In genomic region chr4:107689912-107690587, GRCh38 we compare ENCODE assay signal across 8 cellular contexts. TPM values are rescaled to one million over a fixed set of nuclear protein-coding genes. Genes with fewer than 3 reads are reported as not detected.
A peak's percentile ranks its signal among the peaks of the same experiment; 100 is the strongest.
DNase-seq lines count a peak whose midpoint lies in the region; ATAC-seq and TF ChIP-seq lines count a peak whose summit lies in the region.
"Had no signal": no experiment of that assay in that cellular context is flagged by ENCODE, and none has a peak within 500 bp of the region (broad histone marks: within the 10 kb centered on the region; RNA-seq: fewer than 3 reads in every experiment).

No MANE protein-coding gene starts in this region.

- intact Hi-C loops in heart right ventricle (cut with DNase I) = no loop called here

- WGBS in heart right ventricle, 2 donors = 94 to 96% methylated on average over 2 of the region's 2 CpGs

- peaks cover 0 to 27% (median 0%) of the 10 kb centered on the region in 9 donors for H3K4me1 ChIP-seq in heart right ventricle

- H3K27me3 ChIP-seq in heart right ventricle = no peaks in the 10 kb centered on the region

- no peak overlapping the region for H3K27ac ChIP-seq in heart right ventricle

- TF ChIP-seq CTCF in heart right ventricle (IDR thresholded peaks at IDR 0.05) = no peak

- ATAC-seq in GM19452 (IDR thresholded peaks at IDR 0.05; ENCODE audit: unreplicated experiment) (peak; percentile 52), heart right ventricle (no peak)

- no peaks in the 10 kb centered on the region for H3K9me3 ChIP-seq in heart right ventricle

- peaks cover 0 to 38% (median 10%) of the 10 kb centered on the region in 9 donors for H3K36me3 ChIP-seq in heart right ventricle

- DNase-seq in HK-2 (ENCODE audit: unreplicated experiment) (peak; percentile 4), dedifferentiated amniotic fluid mesenchymal stem cell (ENCODE audit: extremely low spot score) (peak; percentile 64), renal cortical epithelial cell (ENCODE audit: low read depth) (peak; percentile 89), OCI-M1 (lab: John Stamatoyannopoulos, UW) (no peak), heart right ventricle (no peak)
- DNase-seq in activated naive CD4-positive, alpha-beta T cell treated with anti-CD3 and anti-CD28 coated beads, Interleukin-2, amount 50 U/mL, for 16 hours = no peak
- DNase-seq: T-helper 1 cell had no signal

- no peak overlapping the region for H3K4me3 ChIP-seq in heart right ventricle

RNA-seq across cellular contexts. Expression of gene PAPSS1, which starts 30.0 kb away (rescaled TPM):
- total RNA-seq in renal cortical epithelial cell (84.6 and 123 TPM in 2 replicates), heart right ventricle (10 to 100 TPM in 7 of 10 donors, 1 to 10 TPM in 3; 8.5 to 18.9 (median 10.7) TPM)
- polyA plus RNA-seq in heart right ventricle = 10 to 100 TPM in 1 of 2 donors, 1 to 10 TPM in 1; 6.9 to 14.7 TPM

Comparison
In these comparisons a context has a peak if more than half of its experiments do, and no peak if none do; other contexts are left out.
1. DNase-seq: peak in HK-2 (single experiment), dedifferentiated amniotic fluid mesenchymal stem cell (single experiment) and renal cortical epithelial cell (single experiment); none in OCI-M1 (single experiment), activated naive CD4-positive, alpha-beta T cell treated with anti-CD3 and anti-CD28 coated beads, Interleukin-2, amount 50 U/mL, for 16 hours (single experiment) and heart right ventricle (0 of 2).